ENCODE assay signal across 31 cellular contexts in genomic region chr6:109309917-109310316, GRCh38.
"Had no signal": no experiment of that assay in that cellular context is flagged by ENCODE, and none has a peak within 500 bp of the region (broad histone marks: within the 10 kb centered on the region; RNA-seq: fewer than 3 reads in every experiment).

No MANE protein-coding gene starts in this region.

- H3K36me3 ChIP-seq: ascending aorta, cardiac muscle cell, WERI-Rb-1 had no signal

- FAIRE-seq: bronchial epithelial cell had no signal

- H3K9me3 ChIP-seq: ascending aorta had no signal

- DNase-seq: activated CD4-positive, alpha-beta T cell treated with anti-CD3 and anti-CD28 coated beads for 1 hour; activated CD4-positive, alpha-beta T cell treated with anti-CD3 and anti-CD28 coated beads for 36 hours; activated CD4-positive, alpha-beta T cell treated with anti-CD3 and anti-CD28 coated beads for 48 hours; activated CD4-positive, alpha-beta T cell treated with anti-CD3 and anti-CD28 coated beads, Interleukin-2, amount 10 ng/mL, durations not matched to agents 7 days and 5 days; activated CD4-positive, alpha-beta T cell treated with anti-CD3 and anti-CD28 coated beads, Interleukin-2, amount 50 U/mL, for 48 hours; activated CD4-positive, CD25-positive, alpha-beta regulatory T cell; activated CD8-positive, alpha-beta memory T cell treated with anti-CD3 and anti-CD28 coated beads, Interleukin-2, amount 50 U/mL, for 4 hours; activated CD8-positive, alpha-beta T cell treated with anti-CD3 and anti-CD28 coated beads for 36 hours; activated effector memory CD4-positive, alpha-beta T cell treated with anti-CD3 and anti-CD28 coated beads, Interleukin-2, amount 50 U/mL, for 16 hours; activated gamma-delta T cell treated with Interleukin-2 at 50 U/mL for 16 hours; activated naive CD4-positive, alpha-beta T cell; activated naive CD4-positive, alpha-beta T cell treated with anti-CD3 and anti-CD28 coated beads, Interleukin-2, amount 10 ng/mL, durations not matched to agents 7 days and 5 days; activated naive CD8-positive, alpha-beta T cell treated with anti-CD3 and anti-CD28 coated beads, Interleukin-2, amount 10 ng/mL, durations not matched to agents 7 days and 5 days; activated naive CD8-positive, alpha-beta T cell treated with anti-CD3 and anti-CD28 coated beads, Interleukin-2, amount 50 U/mL, for 24 hours; activated T-cell treated with anti-CD3 and anti-CD28 coated beads for 4 hours; activated T-cell treated with anti-CD3 and anti-CD28 coated beads, Interleukin-2, amount 50 U/mL, for 1 hour; activated T-cell treated with anti-CD3 and anti-CD28 coated beads, Interleukin-2, amount 50 U/mL, for 4 hours; activated T-cell treated with anti-CD3 and anti-CD28 coated beads, Interleukin-2, amount 50 U/mL, for 72 hours; amygdala; anterior cingulate cortex; caudate nucleus; cerebellar nuclear complex; T-helper 2 cell; T-helper 9 cell; WERI-Rb-1 had no signal

- H3K4me3 ChIP-seq: ascending aorta, cardiac muscle cell had no signal

- H3K27me3 ChIP-seq: ascending aorta, cardiac muscle cell had no signal

- H3K27ac ChIP-seq: ascending aorta, cardiac muscle cell, WERI-Rb-1 had no signal

- ATAC-seq: activated CD4-positive, alpha-beta T cell treated with anti-CD3 and anti-CD28 coated beads for 36 hours; activated CD4-positive, CD25-positive, alpha-beta regulatory T cell treated with anti-CD3 and anti-CD28 coated beads, Interleukin-2, amount 50 U/mL, for 24 hours; activated CD8-positive, alpha-beta T cell treated with anti-CD3 and anti-CD28 coated beads for 36 hours; activated naive CD8-positive, alpha-beta T cell treated with anti-CD3 and anti-CD28 coated beads, Interleukin-2, amount 50 U/mL, for 24 hours; activated T-cell treated with anti-CD3 and anti-CD28 coated beads, Interleukin-2, amount 50 U/mL, for 4 hours; activated T-cell treated with anti-CD3 and anti-CD28 coated beads, Interleukin-2, amount 50 U/mL, for 72 hours; activated T-helper 17 cell treated with anti-CD3 and anti-CD28 coated beads, Interleukin-2, amount 50 U/mL, for 72 hours; WTC11 had no signal
